In genomic region chr5:177327539-177328522, GRCh38 we compare ENCODE assay signal across 11 cellular contexts. TPM values are rescaled to one million over a fixed set of nuclear protein-coding genes. Genes with fewer than 3 reads are reported as not detected.
A peak's percentile ranks its signal among the peaks of the same experiment; 100 is the strongest.
DNase-seq lines count a peak whose midpoint lies in the region; ATAC-seq and TF ChIP-seq lines count a peak whose summit lies in the region.
"Had no signal": no experiment of that assay in that cellular context is flagged by ENCODE, and none has a peak within 500 bp of the region (broad histone marks: within the 10 kb centered on the region; RNA-seq: fewer than 3 reads in every experiment).

No MANE protein-coding gene starts in this region.

- no peak overlapping the region for H3K4me3 ChIP-seq in transverse colon

- peaks cover 17% of the 10 kb centered on the region for H3K36me3 Mint-ChIP-seq in activated naive CD8-positive, alpha-beta T cell treated with anti-CD3 and anti-CD28 coated beads, Interleukin-2, amount 10 ng/mL, durations not matched to agents 7 days and 5 days
- peaks cover 68% of the 10 kb centered on the region for H3K36me3 Mint-ChIP-seq in stimulated activated effector memory CD8-positive, alpha-beta T cell treated with anti-CD3 and anti-CD28 coated beads, Interleukin-12 subunit alpha, Interleukin-12 subunit beta, amount 100 ng/mL, for 72 hours
- peaks cover 36% of the 10 kb centered on the region for H3K36me3 Mint-ChIP-seq in stimulated activated memory B cell treated with anti-CD40 and anti-IgM and Interleukin-4, amounts not matched to agents 10 μg/mL and 1 μg/mL and 100 μg/mL, for 72 hours

- peak overlapping the region in 1 of 4 donors; percentile 37 for H3K27ac ChIP-seq in transverse colon
- H3K27ac ChIP-seq: 22Rv1 had no signal

- no peaks in the 10 kb centered on the region for H3K9me3 ChIP-seq in transverse colon

- no peak for TF ChIP-seq EP300 in transverse colon (IDR thresholded peaks at IDR 0.05; ENCODE audit: low read depth)

- peak overlapping the region; percentile 75 for H3K4me3 Mint-ChIP-seq in activated naive CD8-positive, alpha-beta T cell treated with anti-CD3 and anti-CD28 coated beads, Interleukin-2, amount 10 ng/mL, durations not matched to agents 7 days and 5 days
- peak overlapping the region; percentile 47 for H3K4me3 Mint-ChIP-seq in stimulated activated effector memory CD8-positive, alpha-beta T cell treated with anti-CD3 and anti-CD28 coated beads, Interleukin-12 subunit alpha, Interleukin-12 subunit beta, amount 100 ng/mL, for 72 hours
- H3K4me3 Mint-ChIP-seq in stimulated activated memory B cell treated with anti-CD40 and anti-IgM and Interleukin-4, amounts not matched to agents 10 μg/mL and 1 μg/mL and 100 μg/mL, for 72 hours = no peak overlapping the region

- TF ChIP-seq CTCF in transverse colon (IDR thresholded peaks at IDR 0.05) = no peak

- H3K27me3 Mint-ChIP-seq in activated naive CD8-positive, alpha-beta T cell treated with anti-CD3 and anti-CD28 coated beads, Interleukin-2, amount 10 ng/mL, durations not matched to agents 7 days and 5 days = no peaks in the 10 kb centered on the region
- H3K27me3 Mint-ChIP-seq in stimulated activated memory B cell treated with anti-CD40 and anti-IgM and Interleukin-4, amounts not matched to agents 10 μg/mL and 1 μg/mL and 100 μg/mL, for 72 hours = no peaks in the 10 kb centered on the region

- ATAC-seq in activated naive CD8-positive, alpha-beta T cell treated with anti-CD3 and anti-CD28 coated beads, Interleukin-2, amount 10 ng/mL, durations not matched to agents 7 days and 5 days (ENCODE audit: low read depth) = peak; percentile 71
- peak; percentile 90 for ATAC-seq in stimulated activated effector memory CD8-positive, alpha-beta T cell treated with anti-CD3 and anti-CD28 coated beads, Interleukin-12 subunit alpha, Interleukin-12 subunit beta, amount 100 ng/mL, for 72 hours
- ATAC-seq in stimulated activated memory B cell treated with anti-CD40 and anti-IgM and Interleukin-4, amounts not matched to agents 10 μg/mL and 1 μg/mL and 100 μg/mL, for 72 hours = no peak

- peak overlapping the region; percentile 88 for H3K27ac Mint-ChIP-seq in activated naive CD8-positive, alpha-beta T cell treated with anti-CD3 and anti-CD28 coated beads, Interleukin-2, amount 10 ng/mL, durations not matched to agents 7 days and 5 days
- H3K27ac Mint-ChIP-seq in stimulated activated effector memory CD8-positive, alpha-beta T cell treated with anti-CD3 and anti-CD28 coated beads, Interleukin-12 subunit alpha, Interleukin-12 subunit beta, amount 100 ng/mL, for 72 hours = peak overlapping the region; percentile 80
- no peak overlapping the region for H3K27ac Mint-ChIP-seq in stimulated activated memory B cell treated with anti-CD40 and anti-IgM and Interleukin-4, amounts not matched to agents 10 μg/mL and 1 μg/mL and 100 μg/mL, for 72 hours

- no peak for TF ChIP-seq POLR2A in transverse colon (IDR thresholded peaks at IDR 0.05)

- peaks cover 28% of the 10 kb centered on the region for H3K4me1 Mint-ChIP-seq in activated naive CD8-positive, alpha-beta T cell treated with anti-CD3 and anti-CD28 coated beads, Interleukin-2, amount 10 ng/mL, durations not matched to agents 7 days and 5 days
- H3K4me1 Mint-ChIP-seq in stimulated activated effector memory CD8-positive, alpha-beta T cell treated with anti-CD3 and anti-CD28 coated beads, Interleukin-12 subunit alpha, Interleukin-12 subunit beta, amount 100 ng/mL, for 72 hours = peaks cover 38% of the 10 kb centered on the region
- peaks cover 13% of the 10 kb centered on the region for H3K4me1 Mint-ChIP-seq in stimulated activated memory B cell treated with anti-CD40 and anti-IgM and Interleukin-4, amounts not matched to agents 10 μg/mL and 1 μg/mL and 100 μg/mL, for 72 hours

- H3K4me1 ChIP-seq in transverse colon = peaks cover 0 to 13% (median 5%) of the 10 kb centered on the region in 4 donors

- no peaks in the 10 kb centered on the region for H3K9me3 Mint-ChIP-seq in activated naive CD8-positive, alpha-beta T cell treated with anti-CD3 and anti-CD28 coated beads, Interleukin-2, amount 10 ng/mL, durations not matched to agents 7 days and 5 days
- no peaks in the 10 kb centered on the region for H3K9me3 Mint-ChIP-seq in stimulated activated effector memory CD8-positive, alpha-beta T cell treated with anti-CD3 and anti-CD28 coated beads, Interleukin-12 subunit alpha, Interleukin-12 subunit beta, amount 100 ng/mL, for 72 hours
- no peaks in the 10 kb centered on the region for H3K9me3 Mint-ChIP-seq in stimulated activated memory B cell treated with anti-CD40 and anti-IgM and Interleukin-4, amounts not matched to agents 10 μg/mL and 1 μg/mL and 100 μg/mL, for 72 hours

- H3K27me3 ChIP-seq in transverse colon = no peaks in the 10 kb centered on the region

- H3K36me3 ChIP-seq in transverse colon = peaks cover 0 to 2% (median 0%) of the 10 kb centered on the region in 4 donors

- DNase-seq in DMS53 (lab: John Stamatoyannopoulos, UW) (peak; percentile 34), DMS53 treated with DMSO at 0.1 percent for 48 hours (lab: John Stamatoyannopoulos, UW; ENCODE audit: unreplicated experiment) (no peak), iris pigment epithelial cell (ENCODE audit: low read depth) (peak; percentile 62), transverse colon (no peak), SIG-M5 (lab: John Stamatoyannopoulos, UW) (no peak)
- DNase-seq in activated naive CD8-positive, alpha-beta T cell treated with anti-CD3 and anti-CD28 coated beads, Interleukin-2, amount 10 ng/mL, durations not matched to agents 7 days and 5 days = no peak
- DNase-seq in stimulated activated effector memory CD8-positive, alpha-beta T cell treated with anti-CD3 and anti-CD28 coated beads, Interleukin-12 subunit alpha, Interleukin-12 subunit beta, amount 100 ng/mL, for 72 hours (ENCODE audit: low spot score in 2 of 2) = no peak
- DNase-seq: activated CD4-positive, alpha-beta T cell treated with anti-CD3 and anti-CD28 coated beads for 4 hours; NCI-H2171 treated with DMSO at 0.1 percent for 48 hours had no signal

- POLR2A ChIA-PET in activated naive CD8-positive, alpha-beta T cell treated with anti-CD3 and anti-CD28 coated beads, Interleukin-2, amount 10 ng/mL, durations not matched to agents 7 days and 5 days (lab: Charles Lee) = interaction anchor here (0.8 to 1.2 kb wide), 5 partner anchors 9 to 63 kb away, joined by 3 to 5 read pairs (median 3); no protein-coding TSS in a partner anchor

- 84 to 87% methylated on average over 9 to 28 of the region's 28 CpGs for WGBS in transverse colon (ENCODE audit: low coverage in 1 of 2), 2 donors

- intact Hi-C loops in transverse colon (cut with DNase I; ENCODE audit: low total_unique reads) = no loop called here

- in situ Hi-C loops in transverse colon (cut with MboI; ENCODE audit: low pct_ligation_motif_present in 1 of 4, low pct_unique_long_range_greater_than_20kb in 1 of 4, low sequenced_read_pairs in 3 of 4) = no loop called here

RNA-seq across cellular contexts. Expression of gene MXD3, which starts 16.1 kb away (rescaled TPM):
- total RNA-seq in activated naive CD8-positive, alpha-beta T cell treated with anti-CD3 and anti-CD28 coated beads, Interleukin-2, amount 10 ng/mL, durations not matched to agents 7 days and 5 days = 10 to 100 TPM; 85.0 to 94.0 TPM
- 100 to 1,000 TPM in 1 of 4 donors, 10 to 100 TPM in 3; 10.8 to 257 (median 21.7) TPM for total RNA-seq in transverse colon

RNA-seq across cellular contexts. Expression of gene LMAN2, which starts 23.6 kb away (rescaled TPM):
- total RNA-seq in activated naive CD8-positive, alpha-beta T cell treated with anti-CD3 and anti-CD28 coated beads, Interleukin-2, amount 10 ng/mL, durations not matched to agents 7 days and 5 days = 100 to 1,000 TPM; 110 to 116 TPM
- total RNA-seq in transverse colon = 100 to 1,000 TPM; 236 to 322 (median 293) TPM

RNA-seq across cellular contexts. Expression of gene PRELID1, which starts 24.2 kb away (rescaled TPM):
- total RNA-seq in activated naive CD8-positive, alpha-beta T cell treated with anti-CD3 and anti-CD28 coated beads, Interleukin-2, amount 10 ng/mL, durations not matched to agents 7 days and 5 days = 100 to 1,000 TPM; 104 TPM
- 100 to 1,000 TPM in 3 of 4 donors, 10 to 100 TPM in 1; 52.1 to 192 (median 142) TPM for total RNA-seq in transverse colon

RNA-seq across cellular contexts. Expression of gene RAB24, which starts 24.3 kb away (rescaled TPM):
- total RNA-seq in activated naive CD8-positive, alpha-beta T cell treated with anti-CD3 and anti-CD28 coated beads, Interleukin-2, amount 10 ng/mL, durations not matched to agents 7 days and 5 days = 10 to 100 TPM; 39.0 to 46.6 TPM
- total RNA-seq in transverse colon = 10 to 100 TPM; 38.2 to 68.1 (median 51.8) TPM

RNA-seq across cellular contexts. Expression of gene RGS14, which starts 29.9 kb away (rescaled TPM):
- total RNA-seq in activated naive CD8-positive, alpha-beta T cell treated with anti-CD3 and anti-CD28 coated beads, Interleukin-2, amount 10 ng/mL, durations not matched to agents 7 days and 5 days = 100 to 1,000 TPM; 113 to 124 TPM
- total RNA-seq in transverse colon = 10 to 100 TPM; 16.5 to 49.6 (median 24.4) TPM

Comparison
In these comparisons a context has a peak if more than half of its experiments do, and no peak if none do; other contexts are left out.
1. DNase-seq: peak in DMS53 (single experiment) and iris pigment epithelial cell (single experiment); none in DMS53 treated with DMSO at 0.1 percent for 48 hours (single experiment), activated naive CD8-positive, alpha-beta T cell treated with anti-CD3 and anti-CD28 coated beads, Interleukin-2, amount 10 ng/mL, durations not matched to agents 7 days and 5 days (single experiment), stimulated activated effector memory CD8-positive, alpha-beta T cell treated with anti-CD3 and anti-CD28 coated beads, Interleukin-12 subunit alpha, Interleukin-12 subunit beta, amount 100 ng/mL, for 72 hours (0 of 2), transverse colon (single experiment) and SIG-M5 (single experiment).